Comparison of ENCODE assay signal across 20 cellular contexts in the genomic region with DNA sequence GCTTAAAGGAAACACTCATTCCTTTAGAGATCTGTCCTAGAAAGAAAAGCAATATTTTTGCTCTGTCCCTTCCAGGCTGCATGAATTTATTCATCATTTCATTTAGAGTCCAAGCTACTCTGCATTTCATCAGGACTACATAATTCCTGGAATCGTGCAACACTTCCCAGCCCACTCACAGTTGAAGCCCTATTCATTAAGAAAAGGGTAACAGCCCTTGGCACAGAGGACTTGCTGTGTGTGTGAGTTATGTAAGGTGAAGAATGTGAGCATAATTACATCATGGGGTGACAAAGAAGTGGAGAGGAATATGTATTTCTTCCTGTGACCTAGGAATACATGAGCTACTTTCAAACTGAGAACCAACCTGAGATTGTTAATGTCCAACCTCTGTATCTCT.
"Had no signal": no experiment of that assay in that cellular context is flagged by ENCODE, and none has a peak within 500 bp of the region (broad histone marks: within the 10 kb centered on the region; RNA-seq: fewer than 3 reads in every experiment).

No MANE protein-coding gene starts in this region.

- DNase-seq: KBM-7, MV-4-11, NCI-H1048, NCI-H1105, NCI-H1417, NCI-H1436 treated with DMSO at 0.1 percent for 48 hours, NCI-H1694, NCI-H187 treated with DMSO at 0.1 percent for 48 hours, NCI-H2029 treated with DMSO at 0.1 percent for 48 hours, NCI-H2171 treated with DMSO at 0.1 percent for 48 hours, NCI-H345, NCI-H446 treated with DMSO at 0.1 percent for 48 hours, NCI-H524, NCI-H526 treated with DMSO at 0.1 percent for 48 hours, NCI-H774, Right ventricle myocardium superior, RPMI8226, SIG-M5 had no signal

- H3K4me3 ChIP-seq: SJSA1, SK-N-MC had no signal

- H3K9me3 ChIP-seq: SJSA1 had no signal

- H3K27me3 ChIP-seq: SJSA1 had no signal

- H3K27ac ChIP-seq: SJSA1, SK-N-MC had no signal
